Comparison of ENCODE assay signal across 7 cellular contexts in genomic region chr1:113444857-113445256, GRCh38.
"Had no signal": no experiment of that assay in that cellular context is flagged by ENCODE, and none has a peak within 500 bp of the region (broad histone marks: within the 10 kb centered on the region; RNA-seq: fewer than 3 reads in every experiment).

No MANE protein-coding gene starts in this region.

- FAIRE-seq: H1, HTR-8/SVneo had no signal

- H3K9ac ChIP-seq: GM23248 had no signal

- H3K27ac ChIP-seq: GM23248 had no signal

- H2AFZ ChIP-seq: GM23248 had no signal

- H3K4me3 ChIP-seq: GM23248 had no signal

- DNase-seq: GM23248, H9, HCEC 1CT, HFFc6, KG1 had no signal
